18 cellular contexts compared by ENCODE assay signal in the genomic region with DNA sequence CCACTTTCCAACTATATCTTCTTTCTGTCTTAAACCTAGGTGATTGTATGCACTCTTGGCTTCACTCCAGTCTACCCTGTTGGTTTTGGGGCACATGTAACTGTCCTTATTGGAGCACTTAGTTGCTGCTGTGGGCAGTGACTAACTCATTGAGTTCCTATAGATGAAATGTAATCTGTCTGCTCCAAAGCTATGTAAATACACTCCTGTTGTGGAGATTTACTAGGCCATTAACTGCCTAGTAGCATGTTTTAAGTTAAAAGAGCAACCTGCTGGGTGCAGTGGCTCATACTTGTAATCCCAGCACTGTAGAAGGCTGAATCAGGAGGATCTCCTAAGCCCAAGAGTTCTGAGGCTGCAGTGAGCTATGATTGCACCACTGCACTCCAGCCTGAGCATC.
"Had no signal": no experiment of that assay in that cellular context is flagged by ENCODE, and none has a peak within 500 bp of the region (broad histone marks: within the 10 kb centered on the region; RNA-seq: fewer than 3 reads in every experiment).

No MANE protein-coding gene starts in this region.

- ATAC-seq: activated naive CD8-positive, alpha-beta T cell treated with anti-CD3 and anti-CD28 coated beads, Interleukin-2, amount 50 U/mL, for 24 hours; gastroesophageal sphincter; heart left ventricle; left ventricle myocardium superior; stimulated activated naive CD8-positive, alpha-beta T cell treated with anti-CD3 and anti-CD28 coated beads, Interleukin-15, Interleukin-2, amounts not matched to agents 100 U/mL and 50 U/mL, for 24 hours had no signal

- H3K4me1 Mint-ChIP-seq: activated B cell treated with CpG ODN at 0.5 μM for 24 hours; activated naive CD4-positive, alpha-beta T cell treated with anti-CD3 and anti-CD28 coated beads, Interleukin-2, amount 10 ng/mL, durations not matched to agents 7 days and 5 days; activated naive CD8-positive, alpha-beta T cell treated with anti-CD3 and anti-CD28 coated beads, Interleukin-2, amount 50 U/mL, for 24 hours; neural crest cell had no signal

- H3K4me3 Mint-ChIP-seq: activated B cell treated with CpG ODN at 0.5 μM for 24 hours; activated CD4-positive, alpha-beta memory T cell treated with anti-CD3 and anti-CD28 coated beads for 36 hours; activated naive CD4-positive, alpha-beta T cell treated with anti-CD3 and anti-CD28 coated beads, Interleukin-2, amount 10 ng/mL, durations not matched to agents 7 days and 5 days; activated naive CD8-positive, alpha-beta T cell treated with anti-CD3 and anti-CD28 coated beads, Interleukin-2, amount 50 U/mL, for 24 hours; neural crest cell; T-helper 2 cell treated with Interferon-gamma antibody and Interleukin-4, amounts not matched to agents 5 μg/mL and 100 μg/mL, for 36 hours had no signal

- H3K27ac Mint-ChIP-seq: activated B cell treated with CpG ODN at 0.5 μM for 24 hours; activated CD4-positive, alpha-beta memory T cell treated with anti-CD3 and anti-CD28 coated beads for 36 hours; activated naive CD8-positive, alpha-beta T cell treated with anti-CD3 and anti-CD28 coated beads, Interleukin-2, amount 50 U/mL, for 24 hours; T-helper 2 cell treated with Interferon-gamma antibody and Interleukin-4, amounts not matched to agents 5 μg/mL and 100 μg/mL, for 36 hours had no signal

- H3K9me3 Mint-ChIP-seq: activated CD4-positive, alpha-beta memory T cell treated with anti-CD3 and anti-CD28 coated beads for 36 hours; activated naive CD4-positive, alpha-beta T cell treated with anti-CD3 and anti-CD28 coated beads, Interleukin-2, amount 10 ng/mL, durations not matched to agents 7 days and 5 days; activated naive CD8-positive, alpha-beta T cell treated with anti-CD3 and anti-CD28 coated beads, Interleukin-2, amount 50 U/mL, for 24 hours; T-helper 2 cell treated with Interferon-gamma antibody and Interleukin-4, amounts not matched to agents 5 μg/mL and 100 μg/mL, for 36 hours had no signal

- H3K27me3 Mint-ChIP-seq: activated B cell treated with CpG ODN at 0.5 μM for 24 hours; activated CD4-positive, alpha-beta memory T cell treated with anti-CD3 and anti-CD28 coated beads for 36 hours; activated naive CD4-positive, alpha-beta T cell treated with anti-CD3 and anti-CD28 coated beads, Interleukin-2, amount 10 ng/mL, durations not matched to agents 7 days and 5 days; activated naive CD8-positive, alpha-beta T cell treated with anti-CD3 and anti-CD28 coated beads, Interleukin-2, amount 50 U/mL, for 24 hours had no signal

- DNase-seq: activated B cell treated with CpG ODN at 0.5 μM for 24 hours; activated CD4-positive, alpha-beta memory T cell treated with anti-CD3 and anti-CD28 coated beads for 36 hours; activated CD4-positive, alpha-beta T cell treated with anti-CD3 and anti-CD28 coated beads for 4 hours; activated effector memory CD4-positive, alpha-beta T cell treated with Interleukin-2 at 50 U/mL for 16 hours; activated naive CD4-positive, alpha-beta T cell treated with anti-CD3 and anti-CD28 coated beads, Interleukin-2, amount 10 ng/mL, durations not matched to agents 7 days and 5 days; activated naive CD8-positive, alpha-beta T cell treated with anti-CD3 and anti-CD28 coated beads, Interleukin-2, amount 50 U/mL, for 24 hours; anterior cingulate cortex; brain microvascular endothelial cell; central memory CD4-positive, alpha-beta T cell; heart left ventricle; kidney glomerular epithelial cell; left ventricle myocardium superior; stimulated activated naive CD8-positive, alpha-beta T cell treated with anti-CD3 and anti-CD28 coated beads, Interleukin-15, Interleukin-2, amounts not matched to agents 100 U/mL and 50 U/mL, for 24 hours; substantia nigra; tibial artery had no signal
